11 cellular contexts compared by ENCODE assay signal in the genomic region with DNA sequence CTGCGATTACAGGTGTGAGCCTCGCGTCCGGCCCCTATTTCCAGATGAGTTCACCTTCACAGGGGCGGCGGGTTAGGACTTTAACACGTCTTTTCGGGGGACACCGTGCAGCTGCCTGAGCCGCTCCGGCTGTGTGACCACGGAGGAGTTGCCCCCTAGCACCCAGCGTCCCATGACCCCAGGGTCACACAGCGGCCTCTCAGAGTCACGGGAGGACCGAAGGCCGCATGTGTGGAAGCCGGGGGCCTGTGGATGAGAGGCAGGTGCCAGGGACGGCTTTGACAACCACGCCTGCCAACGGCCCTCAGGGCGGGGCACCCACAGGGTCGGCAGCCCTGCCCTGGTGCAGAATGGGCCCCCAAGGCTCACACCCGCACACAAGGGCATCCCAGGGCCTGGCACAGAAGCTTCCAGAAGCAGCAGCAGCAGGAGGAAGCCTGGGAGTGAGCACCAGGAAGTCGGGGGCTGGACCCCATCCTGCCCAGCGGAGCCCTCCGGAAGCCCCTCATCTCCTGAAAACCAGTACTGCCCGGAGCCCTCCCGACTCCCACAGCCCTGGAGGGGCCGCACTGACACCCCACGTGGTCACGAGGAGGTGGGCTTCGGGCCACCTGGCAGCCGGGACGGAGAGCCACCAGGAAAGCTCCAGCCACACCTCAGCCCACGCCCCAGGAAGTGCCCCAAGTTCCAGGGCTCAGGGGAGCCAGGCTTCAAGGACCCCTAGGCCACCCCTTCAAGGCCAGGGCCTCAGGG. TPM values are rescaled to one million over a fixed set of nuclear protein-coding genes. Genes with fewer than 3 reads are reported as not detected.
DNase-seq lines count a peak whose midpoint lies in the region; ATAC-seq, FAIRE-seq and TF ChIP-seq lines count a peak whose summit lies in the region.
"Had no signal": no experiment of that assay in that cellular context is flagged by ENCODE, and none has a peak within 500 bp of the region (broad histone marks: within the 10 kb centered on the region; RNA-seq: fewer than 3 reads in every experiment).

No MANE protein-coding gene starts in this region.

- no peak for TF ChIP-seq CTCF in activated CD8-positive, alpha-beta T cell treated with anti-CD3 and anti-CD28 coated beads for 36 hours (IDR thresholded peaks at IDR 0.05)
- TF ChIP-seq CTCF in vagina (IDR thresholded peaks at IDR 0.05) (no peak), BE2C (IDR thresholded peaks at IDR 0.05; ENCODE audit: low read depth, low read length) (no peak)

- H3K4me1 ChIP-seq in small intestine (ENCODE audit: control insufficient read depth in 2 of 2, insufficient read depth in 1 of 2, low read depth in 1 of 2, low read length in 1 of 2), result peaks cover 11 to 21% of the 10 kb centered on the region in 2 donors
- H3K4me1 ChIP-seq in vagina, result peaks cover 3% of the 10 kb centered on the region
- peaks cover 6% of the 10 kb centered on the region for H3K4me1 ChIP-seq in BE2C

- H3K9me3 Mint-ChIP-seq in activated CD8-positive, alpha-beta T cell treated with anti-CD3 and anti-CD28 coated beads for 36 hours, result no peaks in the 10 kb centered on the region
- H3K9me3 Mint-ChIP-seq: brain had no signal

- no peaks in the 10 kb centered on the region for H3K27me3 Mint-ChIP-seq in activated CD8-positive, alpha-beta T cell treated with anti-CD3 and anti-CD28 coated beads for 36 hours
- H3K27me3 Mint-ChIP-seq: brain had no signal

- no peaks in the 10 kb centered on the region for H3K27me3 ChIP-seq in small intestine (ENCODE audit: control insufficient read depth in 2 of 2, insufficient read depth in 2 of 2, low read length in 2 of 2)
- no peaks in the 10 kb centered on the region for H3K27me3 ChIP-seq in vagina
- no peaks in the 10 kb centered on the region for H3K27me3 ChIP-seq in BE2C

- ATAC-seq in activated CD8-positive, alpha-beta T cell treated with anti-CD3 and anti-CD28 coated beads for 36 hours, result no peak
- ATAC-seq in left cardiac atrium (no peak), GM19328 (IDR thresholded peaks at IDR 0.05; ENCODE audit: unreplicated experiment) (no peak)

- peaks cover 45% of the 10 kb centered on the region for H3K4me1 Mint-ChIP-seq in activated CD8-positive, alpha-beta T cell treated with anti-CD3 and anti-CD28 coated beads for 36 hours (ENCODE audit: low read depth)
- H3K4me1 Mint-ChIP-seq: brain had no signal

- H3K4me3 Mint-ChIP-seq in activated CD8-positive, alpha-beta T cell treated with anti-CD3 and anti-CD28 coated beads for 36 hours, result peak overlapping the region; percentile 77
- H3K4me3 Mint-ChIP-seq: brain had no signal

- H3K36me3 ChIP-seq in small intestine (ENCODE audit: control insufficient read depth in 2 of 2, insufficient read depth in 2 of 2, low read length in 2 of 2) (peaks cover 0 to 2% of the 10 kb centered on the region in 2 donors), vagina (no peaks in the 10 kb centered on the region), BE2C (no peaks in the 10 kb centered on the region)

- TF ChIP-seq POLR2A in vagina (IDR thresholded peaks at IDR 0.05), result no peak

- peak overlapping the region; percentile 97 for H3K27ac Mint-ChIP-seq in activated CD8-positive, alpha-beta T cell treated with anti-CD3 and anti-CD28 coated beads for 36 hours
- H3K27ac Mint-ChIP-seq: brain had no signal

- FAIRE-seq in GM19239 (lab: Jason Lieb, UNC) (peak; percentile 71), small intestine (lab: Jason Lieb, UNC) (no peak)
- FAIRE-seq: TTC549 had no signal

- WGBS in small intestine, 3 donors, result 40 to 59% (median 42%) methylated on average over 36 of the region's 36 CpGs

- no peak overlapping the region for H3K4me3 ChIP-seq in small intestine (ENCODE audit: low read depth in 1 of 2, low read length in 2 of 2)
- H3K4me3 ChIP-seq in vagina, result no peak overlapping the region
- H3K4me3 ChIP-seq in BE2C (ENCODE audit: low read depth, low read length), result no peak overlapping the region

- peaks cover 2% of the 10 kb centered on the region for H3K36me3 Mint-ChIP-seq in activated CD8-positive, alpha-beta T cell treated with anti-CD3 and anti-CD28 coated beads for 36 hours (ENCODE audit: low read depth)
- H3K36me3 Mint-ChIP-seq: brain had no signal

- peak overlapping the region; percentile 34 to 55 for H3K27ac ChIP-seq in small intestine (ENCODE audit: low read depth in 1 of 2, low read length in 1 of 2)
- no peak overlapping the region for H3K27ac ChIP-seq in vagina

- POLR2A ChIA-PET in activated CD8-positive, alpha-beta T cell treated with anti-CD3 and anti-CD28 coated beads for 36 hours (lab: Charles Lee), result interaction anchor here (0.6 to 3.0 kb wide), 11 partner anchors 8 to 181 kb away, joined by 3 to 12 read pairs (median 5); a partner anchor contains a TSS

- DNase-seq in GM19239 (ENCODE audit: insufficient read length, low spot score), result no peak
- DNase-seq in activated CD8-positive, alpha-beta T cell treated with anti-CD3 and anti-CD28 coated beads for 36 hours, result no peak
- DNase-seq in left cardiac atrium, result peak; percentile 16
- peak; percentile 34 for DNase-seq in small intestine
- no peak for DNase-seq in vagina (ENCODE audit: extremely low spot score in 2 of 2)
- DNase-seq in NCI-H2107 treated with DMSO at 0.1 percent for 48 hours (lab: John Stamatoyannopoulos, UW; ENCODE audit: unreplicated experiment), result no peak
- no peak for DNase-seq in BE2C
- DNase-seq: foreskin melanocyte had no signal

- intact Hi-C loops in activated CD8-positive, alpha-beta T cell treated with anti-CD3 and anti-CD28 coated beads for 36 hours (cut with micrococcal nuclease), result no loop called here
- intact Hi-C loops in left cardiac atrium (cut with DNase I), result no loop called here
- intact Hi-C loops in vagina (cut with DNase I), result no loop called here

- CTCF ChIA-PET in activated CD8-positive, alpha-beta T cell treated with anti-CD3 and anti-CD28 coated beads for 36 hours (lab: Charles Lee), result interaction anchor here (0.9 to 1.5 kb wide), 3 partner anchors 11 to 18 kb away, joined by 3 to 6 read pairs (median 3); no protein-coding TSS in a partner anchor

- H3K9me3 ChIP-seq in small intestine (ENCODE audit: control insufficient read depth, low read depth) (no peaks in the 10 kb centered on the region), vagina (no peaks in the 10 kb centered on the region), BE2C (no peaks in the 10 kb centered on the region)

RNA-seq across cellular contexts. Expression of a gene that starts 32.7 kb away (rescaled TPM):
- 10 to 100 TPM; 34.6 to 40.9 TPM for total RNA-seq in activated CD8-positive, alpha-beta T cell treated with anti-CD3 and anti-CD28 coated beads for 36 hours
- total RNA-seq in left cardiac atrium, result 1 to 10 TPM; 6.9 to 8.2 TPM
- polyA plus RNA-seq in small intestine, result 100 to 1,000 TPM in 2 of 3 donors, 10 to 100 TPM in 1; 69.2 to 113 (median 102) TPM
- 4.2 TPM for total RNA-seq in vagina
- 37.8 TPM for polyA plus RNA-seq in BE2C (2012; ENCODE audit: insufficient read depth, insufficient read length, low read depth)

RNA-seq across cellular contexts. Expression of a gene that starts 45.4 kb away (rescaled TPM):
- total RNA-seq in activated CD8-positive, alpha-beta T cell treated with anti-CD3 and anti-CD28 coated beads for 36 hours, result 10 to 100 TPM; 20.6 to 31.9 TPM
- total RNA-seq in left cardiac atrium, result 10 to 100 TPM; 17.8 to 28.3 TPM
- 10 to 100 TPM; 38.9 to 87.2 (median 71.9) TPM for polyA plus RNA-seq in small intestine
- total RNA-seq in vagina, result 35.8 TPM
- polyA plus RNA-seq in BE2C (2012; ENCODE audit: insufficient read depth, insufficient read length, low read depth), result 190 TPM

RNA-seq across cellular contexts. Expression of a gene that starts 53.6 kb away (rescaled TPM):
- 10 to 100 TPM; 15.5 to 18.0 TPM for total RNA-seq in activated CD8-positive, alpha-beta T cell treated with anti-CD3 and anti-CD28 coated beads for 36 hours
- total RNA-seq in left cardiac atrium (1 to 10 TPM; 6.6 to 8.5 TPM), vagina (10.8 TPM)
- 10 to 100 TPM in 1 of 3 donors, 1 to 10 TPM in 2; 8.9 to 10.6 (median 8.9) TPM for polyA plus RNA-seq in small intestine
- 18.8 TPM for polyA plus RNA-seq in BE2C (2012; ENCODE audit: insufficient read depth, insufficient read length, low read depth)

Comparison
In these comparisons a context has a peak if more than half of its experiments do, and no peak if none do; other contexts are left out.
1. DNase-seq: peak in left cardiac atrium (single experiment) and small intestine (single experiment); none in GM19239 (single experiment), activated CD8-positive, alpha-beta T cell treated with anti-CD3 and anti-CD28 coated beads for 36 hours (single experiment), vagina (0 of 2), NCI-H2107 treated with DMSO at 0.1 percent for 48 hours (single experiment) and BE2C (single experiment).